ENCODE assay signal across 1 cellular context in the genomic region with DNA sequence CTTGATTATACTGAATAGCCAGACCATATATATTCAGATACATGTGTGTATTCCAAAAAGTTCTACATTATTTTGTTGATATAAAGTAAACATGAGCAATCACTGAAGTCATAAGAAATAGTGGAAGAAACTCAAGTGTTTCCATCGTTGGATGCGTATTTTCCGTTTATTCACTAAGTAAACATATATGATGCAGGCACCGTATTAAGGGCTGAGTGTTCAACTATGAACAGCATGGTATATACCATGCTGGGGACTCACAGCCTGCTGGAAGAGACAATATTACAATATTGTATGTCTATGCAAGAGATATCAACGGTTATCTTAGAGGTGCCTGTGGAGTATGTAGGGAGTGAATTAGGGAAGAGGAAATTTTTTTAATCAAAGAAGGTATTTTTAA.
TF ChIP-seq lines count a peak whose summit lies in the region.

No MANE protein-coding gene starts in this region.

TF ChIP-seq in IMR-90, 13 proteins besides CTCF, POLR2A, EP300 and RAD21:
- TF ChIP-seq, protein P1, sequence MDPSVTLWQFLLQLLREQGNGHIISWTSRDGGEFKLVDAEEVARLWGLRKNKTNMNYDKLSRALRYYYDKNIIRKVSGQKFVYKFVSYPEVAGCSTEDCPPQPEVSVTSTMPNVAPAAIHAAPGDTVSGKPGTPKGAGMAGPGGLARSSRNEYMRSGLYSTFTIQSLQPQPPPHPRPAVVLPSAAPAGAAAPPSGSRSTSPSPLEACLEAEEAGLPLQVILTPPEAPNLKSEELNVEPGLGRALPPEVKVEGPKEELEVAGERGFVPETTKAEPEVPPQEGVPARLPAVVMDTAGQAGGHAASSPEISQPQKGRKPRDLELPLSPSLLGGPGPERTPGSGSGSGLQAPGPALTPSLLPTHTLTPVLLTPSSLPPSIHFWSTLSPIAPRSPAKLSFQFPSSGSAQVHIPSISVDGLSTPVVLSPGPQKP (IDR thresholded peaks at IDR 0.05; ENCODE audit: borderline replicate concordance, low read depth, low read length) = no peak
- TF ChIP-seq FOS (IDR thresholded peaks at IDR 0.05; ENCODE audit: low read depth, low read length) (no peak), CHD1 (IDR thresholded peaks at IDR 0.05; ENCODE audit: low read depth, low read length) (no peak), SMC3 (IDR thresholded peaks at IDR 0.05; ENCODE audit: low read depth, low read length) (no peak), MAZ (IDR thresholded peaks at IDR 0.05; ENCODE audit: borderline replicate concordance, low read depth, low read length) (no peak), BHLHE40 (IDR thresholded peaks at IDR 0.05; ENCODE audit: low read depth, low read length) (no peak), MAFK (IDR thresholded peaks at IDR 0.05; ENCODE audit: low read depth, low read length) (no peak), RCOR1 (IDR thresholded peaks at IDR 0.05; ENCODE audit: insufficient replicate concordance, low read length) (no peak), RFX5 (IDR thresholded peaks at IDR 0.05; ENCODE audit: low read depth, low read length) (no peak), CEBPB (IDR thresholded peaks at IDR 0.05; ENCODE audit: low read depth, low read length) (no peak), NFE2L2 (IDR thresholded peaks at IDR 0.05; ENCODE audit: low read depth, low read length) (no peak), MXI1 (IDR thresholded peaks at IDR 0.05; ENCODE audit: borderline replicate concordance, low read depth, low read length) (no peak)
- TF ChIP-seq, protein P2, sequence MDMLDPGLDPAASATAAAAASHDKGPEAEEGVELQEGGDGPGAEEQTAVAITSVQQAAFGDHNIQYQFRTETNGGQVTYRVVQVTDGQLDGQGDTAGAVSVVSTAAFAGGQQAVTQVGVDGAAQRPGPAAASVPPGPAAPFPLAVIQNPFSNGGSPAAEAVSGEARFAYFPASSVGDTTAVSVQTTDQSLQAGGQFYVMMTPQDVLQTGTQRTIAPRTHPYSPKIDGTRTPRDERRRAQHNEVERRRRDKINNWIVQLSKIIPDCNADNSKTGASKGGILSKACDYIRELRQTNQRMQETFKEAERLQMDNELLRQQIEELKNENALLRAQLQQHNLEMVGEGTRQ (IDR thresholded peaks at IDR 0.05; ENCODE audit: low read depth, low read length) = no peak
